In the genomic region with DNA sequence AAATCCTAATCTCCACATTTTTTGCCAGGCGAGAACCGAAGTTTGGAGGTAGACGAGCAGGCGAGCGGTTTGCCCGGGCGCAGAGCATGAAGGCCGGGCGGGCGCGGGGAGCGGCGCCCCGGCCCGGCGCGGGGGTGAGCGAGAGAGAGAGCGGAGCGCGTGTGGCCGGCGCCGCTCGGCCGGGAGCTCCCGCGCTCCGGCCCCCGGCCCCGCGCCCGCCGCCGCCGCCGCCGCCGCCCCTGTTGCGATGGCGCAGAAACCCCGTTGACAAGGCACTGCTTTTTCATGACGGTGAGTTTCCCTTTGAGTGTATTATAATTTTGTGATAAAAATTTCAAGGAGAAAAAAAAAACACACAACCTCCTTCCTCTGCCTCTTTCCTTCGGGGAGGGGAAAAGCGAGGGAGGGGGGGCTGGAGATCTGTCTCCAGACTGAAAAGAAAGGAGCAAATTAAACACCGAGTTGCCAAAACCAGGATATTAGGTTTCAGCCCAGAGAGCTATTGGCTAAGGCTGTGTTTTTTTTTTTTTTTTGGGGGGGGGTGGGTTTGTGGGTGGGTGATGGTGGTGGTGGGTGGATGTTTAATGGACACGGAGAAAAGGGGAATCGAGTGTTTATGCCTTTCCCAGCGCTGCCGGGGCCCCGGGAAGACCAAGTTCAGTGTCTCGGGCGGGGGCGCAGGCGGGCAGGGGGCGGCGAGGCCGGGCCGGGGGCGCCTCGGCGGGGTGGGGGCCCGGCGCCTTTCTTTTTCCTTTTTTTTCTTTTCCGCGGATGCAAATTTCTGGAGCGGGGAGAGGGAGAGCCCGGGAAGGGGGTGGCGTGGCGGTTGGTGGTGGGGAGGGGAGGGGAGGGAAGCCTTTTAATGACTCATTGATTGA, we compare ENCODE assay signal across 1 cellular context.
TF ChIP-seq lines count a peak whose summit lies in the region.

A gene with protein sequence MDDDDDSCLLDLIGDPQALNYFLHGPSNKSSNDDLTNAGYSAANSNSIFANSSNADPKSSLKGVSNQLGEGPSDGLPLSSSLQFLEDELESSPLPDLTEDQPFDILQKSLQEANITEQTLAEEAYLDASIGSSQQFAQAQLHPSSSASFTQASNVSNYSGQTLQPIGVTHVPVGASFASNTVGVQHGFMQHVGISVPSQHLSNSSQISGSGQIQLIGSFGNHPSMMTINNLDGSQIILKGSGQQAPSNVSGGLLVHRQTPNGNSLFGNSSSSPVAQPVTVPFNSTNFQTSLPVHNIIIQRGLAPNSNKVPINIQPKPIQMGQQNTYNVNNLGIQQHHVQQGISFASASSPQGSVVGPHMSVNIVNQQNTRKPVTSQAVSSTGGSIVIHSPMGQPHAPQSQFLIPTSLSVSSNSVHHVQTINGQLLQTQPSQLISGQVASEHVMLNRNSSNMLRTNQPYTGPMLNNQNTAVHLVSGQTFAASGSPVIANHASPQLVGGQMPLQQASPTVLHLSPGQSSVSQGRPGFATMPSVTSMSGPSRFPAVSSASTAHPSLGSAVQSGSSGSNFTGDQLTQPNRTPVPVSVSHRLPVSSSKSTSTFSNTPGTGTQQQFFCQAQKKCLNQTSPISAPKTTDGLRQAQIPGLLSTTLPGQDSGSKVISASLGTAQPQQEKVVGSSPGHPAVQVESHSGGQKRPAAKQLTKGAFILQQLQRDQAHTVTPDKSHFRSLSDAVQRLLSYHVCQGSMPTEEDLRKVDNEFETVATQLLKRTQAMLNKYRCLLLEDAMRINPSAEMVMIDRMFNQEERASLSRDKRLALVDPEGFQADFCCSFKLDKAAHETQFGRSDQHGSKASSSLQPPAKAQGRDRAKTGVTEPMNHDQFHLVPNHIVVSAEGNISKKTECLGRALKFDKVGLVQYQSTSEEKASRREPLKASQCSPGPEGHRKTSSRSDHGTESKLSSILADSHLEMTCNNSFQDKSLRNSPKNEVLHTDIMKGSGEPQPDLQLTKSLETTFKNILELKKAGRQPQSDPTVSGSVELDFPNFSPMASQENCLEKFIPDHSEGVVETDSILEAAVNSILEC (plus strand): TSS at position 242 of the 878 bp plus-strand sequence. CDS start 39,971 bp downstream, outside the sequence.

TF ChIP-seq in K562, 482 proteins besides CTCF, POLR2A, EP300 and RAD21 (continued from another document and continues in another):
- TF ChIP-seq, protein P1, sequence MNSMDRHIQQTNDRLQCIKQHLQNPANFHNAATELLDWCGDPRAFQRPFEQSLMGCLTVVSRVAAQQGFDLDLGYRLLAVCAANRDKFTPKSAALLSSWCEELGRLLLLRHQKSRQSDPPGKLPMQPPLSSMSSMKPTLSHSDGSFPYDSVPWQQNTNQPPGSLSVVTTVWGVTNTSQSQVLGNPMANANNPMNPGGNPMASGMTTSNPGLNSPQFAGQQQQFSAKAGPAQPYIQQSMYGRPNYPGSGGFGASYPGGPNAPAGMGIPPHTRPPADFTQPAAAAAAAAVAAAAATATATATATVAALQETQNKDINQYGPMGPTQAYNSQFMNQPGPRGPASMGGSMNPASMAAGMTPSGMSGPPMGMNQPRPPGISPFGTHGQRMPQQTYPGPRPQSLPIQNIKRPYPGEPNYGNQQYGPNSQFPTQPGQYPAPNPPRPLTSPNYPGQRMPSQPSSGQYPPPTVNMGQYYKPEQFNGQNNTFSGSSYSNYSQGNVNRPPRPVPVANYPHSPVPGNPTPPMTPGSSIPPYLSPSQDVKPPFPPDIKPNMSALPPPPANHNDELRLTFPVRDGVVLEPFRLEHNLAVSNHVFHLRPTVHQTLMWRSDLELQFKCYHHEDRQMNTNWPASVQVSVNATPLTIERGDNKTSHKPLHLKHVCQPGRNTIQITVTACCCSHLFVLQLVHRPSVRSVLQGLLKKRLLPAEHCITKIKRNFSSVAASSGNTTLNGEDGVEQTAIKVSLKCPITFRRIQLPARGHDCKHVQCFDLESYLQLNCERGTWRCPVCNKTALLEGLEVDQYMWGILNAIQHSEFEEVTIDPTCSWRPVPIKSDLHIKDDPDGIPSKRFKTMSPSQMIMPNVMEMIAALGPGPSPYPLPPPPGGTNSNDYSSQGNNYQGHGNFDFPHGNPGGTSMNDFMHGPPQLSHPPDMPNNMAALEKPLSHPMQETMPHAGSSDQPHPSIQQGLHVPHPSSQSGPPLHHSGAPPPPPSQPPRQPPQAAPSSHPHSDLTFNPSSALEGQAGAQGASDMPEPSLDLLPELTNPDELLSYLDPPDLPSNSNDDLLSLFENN (IDR thresholded peaks at IDR 0.05; ENCODE audit: low read depth in 2 of 2, low read length in 2 of 2), result 0 out of 4 replicates have a peak, but pooled peaks of 1 of the 2 experiments have one; percentile 24
- no peak for TF ChIP-seq DMBX1 (CRISPR knock-in tag; IDR thresholded peaks at IDR 0.05; ENCODE audit: borderline replicate concordance)
- TF ChIP-seq RFX5 (IDR thresholded peaks at IDR 0.05; ENCODE audit: low read depth, low read length), result no peak
- TF ChIP-seq THRAP3 (IDR thresholded peaks at IDR 0.05; ENCODE audit: borderline replicate concordance), result no peak
- TF ChIP-seq STAG1 (CRISPR knock-in tag; IDR thresholded peaks at IDR 0.05; ENCODE audit: borderline replicate concordance), result no peak
- no peak for TF ChIP-seq RUNX1 (IDR thresholded peaks at IDR 0.05; ENCODE audit: low read depth)
- TF ChIP-seq, protein P2, sequence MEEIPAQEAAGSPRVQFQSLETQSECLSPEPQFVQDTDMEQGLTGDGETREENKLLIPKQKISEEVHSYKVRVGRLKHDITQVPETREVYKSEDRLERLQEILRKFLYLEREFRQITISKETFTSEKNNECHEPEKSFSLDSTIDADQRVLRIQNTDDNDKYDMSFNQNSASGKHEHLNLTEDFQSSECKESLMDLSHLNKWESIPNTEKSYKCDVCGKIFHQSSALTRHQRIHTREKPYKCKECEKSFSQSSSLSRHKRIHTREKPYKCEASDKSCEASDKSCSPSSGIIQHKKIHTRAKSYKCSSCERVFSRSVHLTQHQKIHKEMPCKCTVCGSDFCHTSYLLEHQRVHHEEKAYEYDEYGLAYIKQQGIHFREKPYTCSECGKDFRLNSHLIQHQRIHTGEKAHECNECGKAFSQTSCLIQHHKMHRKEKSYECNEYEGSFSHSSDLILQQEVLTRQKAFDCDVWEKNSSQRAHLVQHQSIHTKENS (CRISPR knock-in tag; IDR thresholded peaks at IDR 0.05), result no peak
- TF ChIP-seq, protein P3, sequence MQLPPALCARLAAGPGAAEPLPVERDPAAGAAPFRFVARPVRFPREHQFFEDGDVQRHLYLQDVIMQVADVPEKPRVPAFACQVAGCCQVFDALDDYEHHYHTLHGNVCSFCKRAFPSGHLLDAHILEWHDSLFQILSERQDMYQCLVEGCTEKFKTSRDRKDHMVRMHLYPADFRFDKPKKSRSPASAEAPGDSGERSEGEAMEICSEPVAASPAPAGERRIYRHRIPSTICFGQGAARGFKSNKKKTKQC (CRISPR knock-in tag; IDR thresholded peaks at IDR 0.05), result no peak
- TF ChIP-seq ZNF316 (IDR thresholded peaks at IDR 0.05), result no peak
- TF ChIP-seq, protein P4, sequence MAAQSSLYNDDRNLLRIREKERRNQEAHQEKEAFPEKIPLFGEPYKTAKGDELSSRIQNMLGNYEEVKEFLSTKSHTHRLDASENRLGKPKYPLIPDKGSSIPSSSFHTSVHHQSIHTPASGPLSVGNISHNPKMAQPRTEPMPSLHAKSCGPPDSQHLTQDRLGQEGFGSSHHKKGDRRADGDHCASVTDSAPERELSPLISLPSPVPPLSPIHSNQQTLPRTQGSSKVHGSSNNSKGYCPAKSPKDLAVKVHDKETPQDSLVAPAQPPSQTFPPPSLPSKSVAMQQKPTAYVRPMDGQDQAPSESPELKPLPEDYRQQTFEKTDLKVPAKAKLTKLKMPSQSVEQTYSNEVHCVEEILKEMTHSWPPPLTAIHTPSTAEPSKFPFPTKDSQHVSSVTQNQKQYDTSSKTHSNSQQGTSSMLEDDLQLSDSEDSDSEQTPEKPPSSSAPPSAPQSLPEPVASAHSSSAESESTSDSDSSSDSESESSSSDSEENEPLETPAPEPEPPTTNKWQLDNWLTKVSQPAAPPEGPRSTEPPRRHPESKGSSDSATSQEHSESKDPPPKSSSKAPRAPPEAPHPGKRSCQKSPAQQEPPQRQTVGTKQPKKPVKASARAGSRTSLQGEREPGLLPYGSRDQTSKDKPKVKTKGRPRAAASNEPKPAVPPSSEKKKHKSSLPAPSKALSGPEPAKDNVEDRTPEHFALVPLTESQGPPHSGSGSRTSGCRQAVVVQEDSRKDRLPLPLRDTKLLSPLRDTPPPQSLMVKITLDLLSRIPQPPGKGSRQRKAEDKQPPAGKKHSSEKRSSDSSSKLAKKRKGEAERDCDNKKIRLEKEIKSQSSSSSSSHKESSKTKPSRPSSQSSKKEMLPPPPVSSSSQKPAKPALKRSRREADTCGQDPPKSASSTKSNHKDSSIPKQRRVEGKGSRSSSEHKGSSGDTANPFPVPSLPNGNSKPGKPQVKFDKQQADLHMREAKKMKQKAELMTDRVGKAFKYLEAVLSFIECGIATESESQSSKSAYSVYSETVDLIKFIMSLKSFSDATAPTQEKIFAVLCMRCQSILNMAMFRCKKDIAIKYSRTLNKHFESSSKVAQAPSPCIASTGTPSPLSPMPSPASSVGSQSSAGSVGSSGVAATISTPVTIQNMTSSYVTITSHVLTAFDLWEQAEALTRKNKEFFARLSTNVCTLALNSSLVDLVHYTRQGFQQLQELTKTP (IDR thresholded peaks at IDR 0.05; ENCODE audit: low read depth in 1 of 2, partially characterized antibody in 2 of 2), result no peak
- TF ChIP-seq, protein P5, sequence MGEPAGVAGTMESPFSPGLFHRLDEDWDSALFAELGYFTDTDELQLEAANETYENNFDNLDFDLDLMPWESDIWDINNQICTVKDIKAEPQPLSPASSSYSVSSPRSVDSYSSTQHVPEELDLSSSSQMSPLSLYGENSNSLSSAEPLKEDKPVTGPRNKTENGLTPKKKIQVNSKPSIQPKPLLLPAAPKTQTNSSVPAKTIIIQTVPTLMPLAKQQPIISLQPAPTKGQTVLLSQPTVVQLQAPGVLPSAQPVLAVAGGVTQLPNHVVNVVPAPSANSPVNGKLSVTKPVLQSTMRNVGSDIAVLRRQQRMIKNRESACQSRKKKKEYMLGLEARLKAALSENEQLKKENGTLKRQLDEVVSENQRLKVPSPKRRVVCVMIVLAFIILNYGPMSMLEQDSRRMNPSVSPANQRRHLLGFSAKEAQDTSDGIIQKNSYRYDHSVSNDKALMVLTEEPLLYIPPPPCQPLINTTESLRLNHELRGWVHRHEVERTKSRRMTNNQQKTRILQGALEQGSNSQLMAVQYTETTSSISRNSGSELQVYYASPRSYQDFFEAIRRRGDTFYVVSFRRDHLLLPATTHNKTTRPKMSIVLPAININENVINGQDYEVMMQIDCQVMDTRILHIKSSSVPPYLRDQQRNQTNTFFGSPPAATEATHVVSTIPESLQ (CRISPR knock-in tag; IDR thresholded peaks at IDR 0.05), result no peak
- no peak for TF ChIP-seq ZNF124 (CRISPR knock-in tag; IDR thresholded peaks at IDR 0.05)
- no peak for TF ChIP-seq TCF3 (CRISPR knock-in tag; IDR thresholded peaks at IDR 0.05)
- TF ChIP-seq, protein P6, sequence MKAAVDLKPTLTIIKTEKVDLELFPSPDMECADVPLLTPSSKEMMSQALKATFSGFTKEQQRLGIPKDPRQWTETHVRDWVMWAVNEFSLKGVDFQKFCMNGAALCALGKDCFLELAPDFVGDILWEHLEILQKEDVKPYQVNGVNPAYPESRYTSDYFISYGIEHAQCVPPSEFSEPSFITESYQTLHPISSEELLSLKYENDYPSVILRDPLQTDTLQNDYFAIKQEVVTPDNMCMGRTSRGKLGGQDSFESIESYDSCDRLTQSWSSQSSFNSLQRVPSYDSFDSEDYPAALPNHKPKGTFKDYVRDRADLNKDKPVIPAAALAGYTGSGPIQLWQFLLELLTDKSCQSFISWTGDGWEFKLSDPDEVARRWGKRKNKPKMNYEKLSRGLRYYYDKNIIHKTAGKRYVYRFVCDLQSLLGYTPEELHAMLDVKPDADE (conservative IDR thresholded peaks at IDR 0.05; ENCODE audit: control insufficient read depth, low read depth, low read length), result 0 out of 2 replicates have a peak, but pooled peaks have one; percentile 35
- TF ChIP-seq NCOA4 (IDR thresholded peaks at IDR 0.05; ENCODE audit: partially characterized antibody), result no peak
- no peak for TF ChIP-seq FOS (IDR thresholded peaks at IDR 0.05; ENCODE audit: extremely low read depth, insufficient read length)
- TF ChIP-seq GTF2A2 (tag; IDR thresholded peaks at IDR 0.05), result no peak; the same call in 1 of the 2 replicates
- TF ChIP-seq, protein P7, sequence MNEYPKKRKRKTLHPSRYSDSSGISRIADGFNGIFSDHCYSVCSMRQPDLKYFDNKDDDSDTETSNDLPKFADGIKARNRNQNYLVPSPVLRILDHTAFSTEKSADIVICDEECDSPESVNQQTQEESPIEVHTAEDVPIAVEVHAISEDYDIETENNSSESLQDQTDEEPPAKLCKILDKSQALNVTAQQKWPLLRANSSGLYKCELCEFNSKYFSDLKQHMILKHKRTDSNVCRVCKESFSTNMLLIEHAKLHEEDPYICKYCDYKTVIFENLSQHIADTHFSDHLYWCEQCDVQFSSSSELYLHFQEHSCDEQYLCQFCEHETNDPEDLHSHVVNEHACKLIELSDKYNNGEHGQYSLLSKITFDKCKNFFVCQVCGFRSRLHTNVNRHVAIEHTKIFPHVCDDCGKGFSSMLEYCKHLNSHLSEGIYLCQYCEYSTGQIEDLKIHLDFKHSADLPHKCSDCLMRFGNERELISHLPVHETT (CRISPR knock-in tag; conservative IDR thresholded peaks at IDR 0.05 in 1 of 2, IDR thresholded peaks at IDR 0.05 in 1 of 2), result peak in 1 of 2 experiments; percentile 70; a peak in 1 of 4 replicates
- peak; percentile 65 for TF ChIP-seq CHD1 (IDR thresholded peaks at IDR 0.05; ENCODE audit: low read length)
- TF ChIP-seq MEIS2 (IDR thresholded peaks at IDR 0.05; ENCODE audit: partially characterized antibody), result no peak
- no peak for TF ChIP-seq SRF (CRISPR knock-in tag; IDR thresholded peaks at IDR 0.05)
- TF ChIP-seq, protein P8, sequence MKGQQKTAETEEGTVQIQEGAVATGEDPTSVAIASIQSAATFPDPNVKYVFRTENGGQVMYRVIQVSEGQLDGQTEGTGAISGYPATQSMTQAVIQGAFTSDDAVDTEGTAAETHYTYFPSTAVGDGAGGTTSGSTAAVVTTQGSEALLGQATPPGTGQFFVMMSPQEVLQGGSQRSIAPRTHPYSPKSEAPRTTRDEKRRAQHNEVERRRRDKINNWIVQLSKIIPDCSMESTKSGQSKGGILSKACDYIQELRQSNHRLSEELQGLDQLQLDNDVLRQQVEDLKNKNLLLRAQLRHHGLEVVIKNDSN (CRISPR knock-in tag; IDR thresholded peaks at IDR 0.05), result no peak
- TF ChIP-seq, protein P9, sequence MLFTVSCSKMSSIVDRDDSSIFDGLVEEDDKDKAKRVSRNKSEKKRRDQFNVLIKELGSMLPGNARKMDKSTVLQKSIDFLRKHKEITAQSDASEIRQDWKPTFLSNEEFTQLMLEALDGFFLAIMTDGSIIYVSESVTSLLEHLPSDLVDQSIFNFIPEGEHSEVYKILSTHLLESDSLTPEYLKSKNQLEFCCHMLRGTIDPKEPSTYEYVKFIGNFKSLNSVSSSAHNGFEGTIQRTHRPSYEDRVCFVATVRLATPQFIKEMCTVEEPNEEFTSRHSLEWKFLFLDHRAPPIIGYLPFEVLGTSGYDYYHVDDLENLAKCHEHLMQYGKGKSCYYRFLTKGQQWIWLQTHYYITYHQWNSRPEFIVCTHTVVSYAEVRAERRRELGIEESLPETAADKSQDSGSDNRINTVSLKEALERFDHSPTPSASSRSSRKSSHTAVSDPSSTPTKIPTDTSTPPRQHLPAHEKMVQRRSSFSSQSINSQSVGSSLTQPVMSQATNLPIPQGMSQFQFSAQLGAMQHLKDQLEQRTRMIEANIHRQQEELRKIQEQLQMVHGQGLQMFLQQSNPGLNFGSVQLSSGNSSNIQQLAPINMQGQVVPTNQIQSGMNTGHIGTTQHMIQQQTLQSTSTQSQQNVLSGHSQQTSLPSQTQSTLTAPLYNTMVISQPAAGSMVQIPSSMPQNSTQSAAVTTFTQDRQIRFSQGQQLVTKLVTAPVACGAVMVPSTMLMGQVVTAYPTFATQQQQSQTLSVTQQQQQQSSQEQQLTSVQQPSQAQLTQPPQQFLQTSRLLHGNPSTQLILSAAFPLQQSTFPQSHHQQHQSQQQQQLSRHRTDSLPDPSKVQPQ (CRISPR knock-in tag; IDR thresholded peaks at IDR 0.05; ENCODE audit: borderline replicate concordance), result no peak
- no peak for TF ChIP-seq NR4A1 (CRISPR knock-in tag; IDR thresholded peaks at IDR 0.05)
- TF ChIP-seq NR4A1 (tag; IDR thresholded peaks at IDR 0.05), result no peak
- TF ChIP-seq MAFG (tag; conservative IDR thresholded peaks at IDR 0.05), result no peak
